24 cellular contexts compared by ENCODE assay signal in genomic region chr9:134192951-134193731, GRCh38. TPM values are rescaled to one million over a fixed set of nuclear protein-coding genes. Genes with fewer than 3 reads are reported as not detected.
DNase-seq lines count a peak whose midpoint lies in the region; ATAC-seq and TF ChIP-seq lines count a peak whose summit lies in the region.
"Had no signal": no experiment of that assay in that cellular context is flagged by ENCODE, and none has a peak within 500 bp of the region (broad histone marks: within the 10 kb centered on the region; RNA-seq: fewer than 3 reads in every experiment).

No MANE protein-coding gene starts in this region.

- peaks cover 7% of the 10 kb centered on the region for H3K4me1 Mint-ChIP-seq in activated CD8-positive, alpha-beta T cell treated with anti-CD3 and anti-CD28 coated beads for 36 hours (ENCODE audit: low read depth)
- H3K4me1 Mint-ChIP-seq in activated CD8-positive, alpha-beta T cell treated with anti-CD3 and anti-CD28 coated beads, Interleukin-2, amount 10 ng/mL, durations not matched to agents 7 days and 5 days (ENCODE audit: low read depth), result peaks cover 13% of the 10 kb centered on the region

- H3K27me3 ChIP-seq in left lung (peaks cover 0 to 18% of the 10 kb centered on the region in 2 donors), suprapubic skin (peaks cover 14% of the 10 kb centered on the region), gastroesophageal sphincter (no peaks in the 10 kb centered on the region)

- CTCF ChIA-PET in activated CD8-positive, alpha-beta T cell treated with anti-CD3 and anti-CD28 coated beads for 36 hours (lab: Charles Lee), result no interaction called here
- CTCF ChIA-PET in activated CD8-positive, alpha-beta T cell treated with anti-CD3 and anti-CD28 coated beads, Interleukin-2, amount 10 ng/mL, durations not matched to agents 7 days and 5 days (lab: Charles Lee), result no interaction called here

- intact Hi-C loops in activated CD8-positive, alpha-beta T cell treated with anti-CD3 and anti-CD28 coated beads for 36 hours (cut with micrococcal nuclease), result no loop called here
- intact Hi-C loops in left lung (cut with DNase I), result no loop called here

- TF ChIP-seq CTCF in activated CD8-positive, alpha-beta T cell treated with anti-CD3 and anti-CD28 coated beads for 36 hours (IDR thresholded peaks at IDR 0.05), result no peak
- no peak for TF ChIP-seq CTCF in left lung (IDR thresholded peaks at IDR 0.05)
- no peak for TF ChIP-seq CTCF in suprapubic skin (IDR thresholded peaks at IDR 0.05)
- no peak for TF ChIP-seq CTCF in gastroesophageal sphincter (IDR thresholded peaks at IDR 0.05)

- no peaks in the 10 kb centered on the region for H3K36me3 Mint-ChIP-seq in activated CD8-positive, alpha-beta T cell treated with anti-CD3 and anti-CD28 coated beads for 36 hours (ENCODE audit: low read depth)
- H3K36me3 Mint-ChIP-seq in activated CD8-positive, alpha-beta T cell treated with anti-CD3 and anti-CD28 coated beads, Interleukin-2, amount 10 ng/mL, durations not matched to agents 7 days and 5 days (ENCODE audit: low read depth), result no peaks in the 10 kb centered on the region
- H3K36me3 Mint-ChIP-seq: CD4-positive, alpha-beta memory T cell had no signal

- no peak overlapping the region for H3K27ac Mint-ChIP-seq in activated CD8-positive, alpha-beta T cell treated with anti-CD3 and anti-CD28 coated beads for 36 hours
- no peak overlapping the region for H3K27ac Mint-ChIP-seq in activated CD8-positive, alpha-beta T cell treated with anti-CD3 and anti-CD28 coated beads, Interleukin-2, amount 10 ng/mL, durations not matched to agents 7 days and 5 days
- H3K27ac Mint-ChIP-seq: activated B cell treated with CpG ODN at 0.5 μM for 24 hours; activated T-helper 1 cell treated with anti-CD3 and anti-CD28 coated beads, Interleukin-12 subunit alpha, Interleukin-12 subunit beta, Interleukin-2, Interleukin-4 antibody, amounts not matched to agents 30 ng/mL and 10 ng/mL and 1 ng/mL, durations not matched to agents 14 hours and 24 hours and 36 hours; nephron had no signal

- H3K36me3 ChIP-seq in left lung (no peaks in the 10 kb centered on the region), suprapubic skin (no peaks in the 10 kb centered on the region), gastroesophageal sphincter (no peaks in the 10 kb centered on the region)
- H3K36me3 ChIP-seq: SJCRH30, transverse colon had no signal

- H3K27ac ChIP-seq in left lung (no peak overlapping the region), suprapubic skin (no peak overlapping the region), gastroesophageal sphincter (no peak overlapping the region)
- H3K27ac ChIP-seq: psoas muscle, SJCRH30, transverse colon had no signal

- H3K9me3 Mint-ChIP-seq in activated CD8-positive, alpha-beta T cell treated with anti-CD3 and anti-CD28 coated beads for 36 hours, result no peaks in the 10 kb centered on the region
- H3K9me3 Mint-ChIP-seq in activated CD8-positive, alpha-beta T cell treated with anti-CD3 and anti-CD28 coated beads, Interleukin-2, amount 10 ng/mL, durations not matched to agents 7 days and 5 days (ENCODE audit: insufficient read depth), result no peaks in the 10 kb centered on the region
- H3K9me3 Mint-ChIP-seq: activated B cell treated with CpG ODN at 0.5 μM for 24 hours; activated T-helper 1 cell treated with anti-CD3 and anti-CD28 coated beads, Interleukin-12 subunit alpha, Interleukin-12 subunit beta, Interleukin-2, Interleukin-4 antibody, amounts not matched to agents 30 ng/mL and 10 ng/mL and 1 ng/mL, durations not matched to agents 14 hours and 24 hours and 36 hours; nephron had no signal

- H3K4me1 ChIP-seq in left lung (peaks cover 0 to 19% of the 10 kb centered on the region in 2 donors), suprapubic skin (peaks cover 7% of the 10 kb centered on the region), gastroesophageal sphincter (peaks cover 0 to 14% (median 0%) of the 10 kb centered on the region in 3 donors)

- no peaks in the 10 kb centered on the region for H3K27me3 Mint-ChIP-seq in activated CD8-positive, alpha-beta T cell treated with anti-CD3 and anti-CD28 coated beads for 36 hours
- peaks cover 10% of the 10 kb centered on the region for H3K27me3 Mint-ChIP-seq in activated CD8-positive, alpha-beta T cell treated with anti-CD3 and anti-CD28 coated beads, Interleukin-2, amount 10 ng/mL, durations not matched to agents 7 days and 5 days (ENCODE audit: low read depth)
- H3K27me3 Mint-ChIP-seq: CD4-positive, alpha-beta memory T cell had no signal

- TF ChIP-seq POLR2A in suprapubic skin (IDR thresholded peaks at IDR 0.05) (no peak), gastroesophageal sphincter (IDR thresholded peaks at IDR 0.05) (no peak)

- H3K9me3 ChIP-seq in left lung (no peaks in the 10 kb centered on the region), suprapubic skin (no peaks in the 10 kb centered on the region), gastroesophageal sphincter (no peaks in the 10 kb centered on the region)
- H3K9me3 ChIP-seq: psoas muscle, SJCRH30, transverse colon had no signal

- POLR2A ChIA-PET in activated CD8-positive, alpha-beta T cell treated with anti-CD3 and anti-CD28 coated beads for 36 hours (lab: Charles Lee), result no interaction called here
- POLR2A ChIA-PET in activated CD8-positive, alpha-beta T cell treated with anti-CD3 and anti-CD28 coated beads, Interleukin-2, amount 10 ng/mL, durations not matched to agents 7 days and 5 days (lab: Charles Lee), result no interaction called here

- H3K4me3 ChIP-seq in left lung (no peak overlapping the region), suprapubic skin (no peak overlapping the region), gastroesophageal sphincter (no peak overlapping the region)
- H3K4me3 ChIP-seq: psoas muscle, SJCRH30, transverse colon had no signal

- peak; percentile 1 for DNase-seq in activated CD8-positive, alpha-beta T cell treated with anti-CD3 and anti-CD28 coated beads for 36 hours
- DNase-seq in activated CD8-positive, alpha-beta T cell treated with anti-CD3 and anti-CD28 coated beads, Interleukin-2, amount 10 ng/mL, durations not matched to agents 7 days and 5 days, result no peak
- DNase-seq in NCI-H2227 (lab: John Stamatoyannopoulos, UW; ENCODE audit: unreplicated experiment) (peak; percentile 15), left lung (peak; percentile 68 to 71), suprapubic skin (ENCODE audit: low spot score in 2 of 2) (peak; percentile 55 to 62)
- no peak for DNase-seq in activated CD4-positive, alpha-beta T cell treated with anti-CD3 and anti-CD28 coated beads for 4 hours
- DNase-seq: activated B cell treated with CpG ODN at 0.5 μM for 24 hours; caudate nucleus; CD4-positive, alpha-beta memory T cell; EL; GOT3; mesendoderm; NCI-H1694 treated with DMSO at 0.1 percent for 48 hours; NCI-H446 treated with DMSO at 0.1 percent for 48 hours; SJCRH30; stimulated activated naive CD4-positive, alpha-beta T cell; transverse colon had no signal

- no peak for TF ChIP-seq EP300 in suprapubic skin (IDR thresholded peaks at IDR 0.05)
- no peak for TF ChIP-seq EP300 in gastroesophageal sphincter (IDR thresholded peaks at IDR 0.05)

- H3K4me3 Mint-ChIP-seq in activated CD8-positive, alpha-beta T cell treated with anti-CD3 and anti-CD28 coated beads for 36 hours, result no peak overlapping the region
- no peak overlapping the region for H3K4me3 Mint-ChIP-seq in activated CD8-positive, alpha-beta T cell treated with anti-CD3 and anti-CD28 coated beads, Interleukin-2, amount 10 ng/mL, durations not matched to agents 7 days and 5 days
- H3K4me3 Mint-ChIP-seq: activated B cell treated with CpG ODN at 0.5 μM for 24 hours; activated T-helper 1 cell treated with anti-CD3 and anti-CD28 coated beads, Interleukin-12 subunit alpha, Interleukin-12 subunit beta, Interleukin-2, Interleukin-4 antibody, amounts not matched to agents 30 ng/mL and 10 ng/mL and 1 ng/mL, durations not matched to agents 14 hours and 24 hours and 36 hours; CD4-positive, alpha-beta memory T cell; nephron had no signal

- WGBS in suprapubic skin, result 87% methylated on average over 14 of the region's 21 CpGs
- WGBS in gastroesophageal sphincter (ENCODE audit: low coverage in 1 of 2), 2 donors, result no CpG with 5 or more reads among the region's 21 CpGs

- no peak for ATAC-seq in activated CD8-positive, alpha-beta T cell treated with anti-CD3 and anti-CD28 coated beads for 36 hours
- no peak for ATAC-seq in activated CD8-positive, alpha-beta T cell treated with anti-CD3 and anti-CD28 coated beads, Interleukin-2, amount 10 ng/mL, durations not matched to agents 7 days and 5 days
- ATAC-seq in left lung, result peak; percentile 91
- ATAC-seq in gastroesophageal sphincter, result no peak
- no peak for ATAC-seq in GM21717 (IDR thresholded peaks at IDR 0.05; ENCODE audit: unreplicated experiment)
- ATAC-seq: esophagus mucosa, psoas muscle had no signal

RNA-seq across cellular contexts. Expression of gene RNU6ATAC, which starts 28.8 kb away (rescaled TPM):
- 10 to 100 TPM; 17.5 to 26.8 TPM for total RNA-seq in activated CD8-positive, alpha-beta T cell treated with anti-CD3 and anti-CD28 coated beads for 36 hours
- 10 to 100 TPM; 13.7 to 50.1 TPM for total RNA-seq in activated CD8-positive, alpha-beta T cell treated with anti-CD3 and anti-CD28 coated beads, Interleukin-2, amount 10 ng/mL, durations not matched to agents 7 days and 5 days
- total RNA-seq in left lung, result 100 to 1,000 TPM; 105 to 106 TPM
- total RNA-seq in suprapubic skin, result not detected
- total RNA-seq in gastroesophageal sphincter, result not detected
- total RNA-seq: M059J, SJCRH30, transverse colon had no signal

RNA-seq across cellular contexts. Expression of gene WDR5, which starts 57.3 kb away (rescaled TPM):
- total RNA-seq in activated CD8-positive, alpha-beta T cell treated with anti-CD3 and anti-CD28 coated beads for 36 hours, result 10 to 100 TPM; 50.9 to 53.3 TPM
- 10 to 100 TPM; 43.6 to 47.8 TPM for total RNA-seq in activated CD8-positive, alpha-beta T cell treated with anti-CD3 and anti-CD28 coated beads, Interleukin-2, amount 10 ng/mL, durations not matched to agents 7 days and 5 days
- total RNA-seq in left lung, result 10 to 100 TPM; 23.7 to 32.2 TPM
- 10 to 100 TPM; 21.7 to 37.8 (median 26.5) TPM for total RNA-seq in suprapubic skin
- 10 to 100 TPM; 16.4 to 30.2 (median 24.8) TPM for total RNA-seq in gastroesophageal sphincter

Comparison
In these comparisons a context has a peak if more than half of its experiments do, and no peak if none do; other contexts are left out.
1. DNase-seq: peak in activated CD8-positive, alpha-beta T cell treated with anti-CD3 and anti-CD28 coated beads for 36 hours (single experiment), NCI-H2227 (single experiment), left lung (2 of 2) and suprapubic skin (2 of 2); none in activated CD8-positive, alpha-beta T cell treated with anti-CD3 and anti-CD28 coated beads, Interleukin-2, amount 10 ng/mL, durations not matched to agents 7 days and 5 days (single experiment) and activated CD4-positive, alpha-beta T cell treated with anti-CD3 and anti-CD28 coated beads for 4 hours (0 of 2).
2. RNA of gene RNU6ATAC, which starts 28.8 kb away (total RNA-seq): 105 to 106 TPM in left lung, 13.7 to 50.1 TPM in activated CD8-positive, alpha-beta T cell treated with anti-CD3 and anti-CD28 coated beads, Interleukin-2, amount 10 ng/mL, durations not matched to agents 7 days and 5 days and 17.5 to 26.8 TPM in activated CD8-positive, alpha-beta T cell treated with anti-CD3 and anti-CD28 coated beads for 36 hours; not detected in suprapubic skin and not detected in gastroesophageal sphincter; every median in the first group is over 10 times any median in the second.